Comparison of ENCODE assay signal across 2 cellular contexts in the genomic region with DNA sequence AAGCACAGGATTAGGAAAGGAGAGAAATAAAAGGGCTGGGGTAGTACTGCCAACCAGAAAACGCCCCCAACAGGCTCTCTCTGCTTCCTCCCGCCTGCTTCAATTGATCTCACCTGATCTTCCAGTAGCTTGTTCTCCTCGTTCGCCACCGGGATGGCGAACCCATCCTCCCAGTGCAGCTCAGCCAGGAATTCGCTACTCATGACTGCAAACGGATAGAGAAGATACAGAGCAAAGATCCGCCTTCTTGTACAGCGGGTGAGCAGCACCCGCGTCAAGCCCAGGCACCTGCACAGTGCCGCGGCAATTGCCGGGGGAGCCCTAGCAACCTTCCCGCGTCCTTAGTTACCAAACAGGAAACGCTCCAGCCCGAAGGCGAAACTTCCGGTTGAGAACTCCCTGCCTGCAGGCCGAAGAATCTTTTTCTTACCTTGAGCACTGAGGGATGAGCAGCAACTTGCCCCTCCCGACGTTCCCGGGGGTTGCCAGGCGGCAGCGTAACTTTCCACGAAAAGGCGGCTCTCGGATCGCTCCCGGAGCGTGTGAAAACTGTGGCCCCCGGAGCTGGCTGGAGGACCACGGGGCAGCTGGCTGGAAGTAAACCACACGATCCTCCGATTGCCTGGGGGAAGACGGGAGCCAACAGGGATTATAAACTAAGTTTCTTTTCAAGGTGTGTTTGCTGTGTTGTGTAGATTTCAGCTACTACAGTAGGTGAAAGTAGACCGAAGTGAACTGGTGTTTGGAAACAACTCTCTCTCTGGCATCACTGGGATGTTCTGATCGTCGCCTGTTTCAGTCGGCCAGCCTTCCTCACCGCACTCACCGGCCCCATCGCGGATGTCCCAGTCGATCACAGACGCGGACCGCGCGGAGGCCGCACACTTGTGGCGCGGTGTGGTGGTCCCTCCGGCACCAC.
TF ChIP-seq lines count a peak whose summit lies in the region.

A gene (minus strand): TSS at position 312 of the 919 bp plus-strand sequence. CDS start 109 bp downstream, at position 203.

TF ChIP-seq in HEK293T, 16 proteins besides CTCF, POLR2A, EP300 and RAD21:
- peak; percentile 40; the same call in 1 of the 2 replicates for TF ChIP-seq L3MBTL2 (conservative IDR thresholded peaks at IDR 0.05)
- no peak for TF ChIP-seq TARDBP (IDR thresholded peaks at IDR 0.05)
- no peak for TF ChIP-seq ELF4 (IDR thresholded peaks at IDR 0.05)

TF ChIP-seq in K562, 482 proteins besides CTCF, POLR2A, EP300 and RAD21 (continued from another document):
- peak; percentile 75 for TF ChIP-seq GABPA (tag; conservative IDR thresholded peaks at IDR 0.05; ENCODE audit: low read depth)
- peak; percentile 86 for TF ChIP-seq RFX1 (IDR thresholded peaks at IDR 0.05)
- TF ChIP-seq, protein P1, sequence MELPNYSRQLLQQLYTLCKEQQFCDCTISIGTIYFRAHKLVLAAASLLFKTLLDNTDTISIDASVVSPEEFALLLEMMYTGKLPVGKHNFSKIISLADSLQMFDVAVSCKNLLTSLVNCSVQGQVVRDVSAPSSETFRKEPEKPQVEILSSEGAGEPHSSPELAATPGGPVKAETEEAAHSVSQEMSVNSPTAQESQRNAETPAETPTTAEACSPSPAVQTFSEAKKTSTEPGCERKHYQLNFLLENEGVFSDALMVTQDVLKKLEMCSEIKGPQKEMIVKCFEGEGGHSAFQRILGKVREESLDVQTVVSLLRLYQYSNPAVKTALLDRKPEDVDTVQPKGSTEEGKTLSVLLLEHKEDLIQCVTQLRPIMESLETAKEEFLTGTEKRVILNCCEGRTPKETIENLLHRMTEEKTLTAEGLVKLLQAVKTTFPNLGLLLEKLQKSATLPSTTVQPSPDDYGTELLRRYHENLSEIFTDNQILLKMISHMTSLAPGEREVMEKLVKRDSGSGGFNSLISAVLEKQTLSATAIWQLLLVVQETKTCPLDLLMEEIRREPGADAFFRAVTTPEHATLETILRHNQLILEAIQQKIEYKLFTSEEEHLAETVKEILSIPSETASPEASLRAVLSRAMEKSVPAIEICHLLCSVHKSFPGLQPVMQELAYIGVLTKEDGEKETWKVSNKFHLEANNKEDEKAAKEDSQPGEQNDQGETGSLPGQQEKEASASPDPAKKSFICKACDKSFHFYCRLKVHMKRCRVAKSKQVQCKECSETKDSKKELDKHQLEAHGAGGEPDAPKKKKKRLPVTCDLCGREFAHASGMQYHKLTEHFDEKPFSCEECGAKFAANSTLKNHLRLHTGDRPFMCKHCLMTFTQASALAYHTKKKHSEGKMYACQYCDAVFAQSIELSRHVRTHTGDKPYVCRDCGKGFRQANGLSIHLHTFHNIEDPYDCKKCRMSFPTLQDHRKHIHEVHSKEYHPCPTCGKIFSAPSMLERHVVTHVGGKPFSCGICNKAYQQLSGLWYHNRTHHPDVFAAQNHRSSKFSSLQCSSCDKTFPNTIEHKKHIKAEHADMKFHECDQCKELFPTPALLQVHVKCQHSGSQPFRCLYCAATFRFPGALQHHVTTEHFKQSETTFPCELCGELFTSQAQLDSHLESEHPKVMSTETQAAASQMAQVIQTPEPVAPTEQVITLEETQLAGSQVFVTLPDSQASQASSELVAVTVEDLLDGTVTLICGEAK (IDR thresholded peaks at IDR 0.05) = peak; percentile 76
- TF ChIP-seq, protein P1 (CRISPR knock-in tag; IDR thresholded peaks at IDR 0.05) = no peak
- TF ChIP-seq, protein P2, sequence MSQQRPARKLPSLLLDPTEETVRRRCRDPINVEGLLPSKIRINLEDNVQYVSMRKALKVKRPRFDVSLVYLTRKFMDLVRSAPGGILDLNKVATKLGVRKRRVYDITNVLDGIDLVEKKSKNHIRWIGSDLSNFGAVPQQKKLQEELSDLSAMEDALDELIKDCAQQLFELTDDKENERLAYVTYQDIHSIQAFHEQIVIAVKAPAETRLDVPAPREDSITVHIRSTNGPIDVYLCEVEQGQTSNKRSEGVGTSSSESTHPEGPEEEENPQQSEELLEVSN (IDR thresholded peaks at IDR 0.05; ENCODE audit: borderline replicate concordance in 1 of 2, extremely low read depth in 1 of 2, insufficient read depth in 1 of 2, insufficient read length in 1 of 2, low read depth in 1 of 2, low read length in 1 of 2, poor library complexity in 1 of 2, severe bottlenecking in 1 of 2) = peak in 1 of 2 experiments; percentile 15
